ENCODE assay signal across 29 cellular contexts in the genomic region with DNA sequence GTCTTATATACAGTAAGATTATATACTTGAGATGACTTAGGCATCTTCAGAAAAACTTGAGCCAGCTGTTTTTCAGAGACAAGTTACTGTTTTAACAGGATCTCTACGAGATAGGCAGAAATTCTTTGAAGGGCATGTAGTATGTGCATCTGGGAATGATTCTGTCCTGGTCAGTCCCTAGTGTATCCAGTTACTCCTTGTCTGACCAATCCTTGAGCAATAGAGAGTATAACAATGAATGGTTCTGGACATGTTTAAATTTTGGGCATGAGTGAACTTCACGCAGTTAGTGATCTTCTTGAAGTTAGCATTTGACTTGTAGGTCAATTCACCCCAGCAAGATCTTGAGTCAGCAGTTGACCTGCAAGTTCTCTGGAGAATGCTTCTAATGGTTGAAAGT.
"Had no signal": no experiment of that assay in that cellular context is flagged by ENCODE, and none has a peak within 500 bp of the region (broad histone marks: within the 10 kb centered on the region; RNA-seq: fewer than 3 reads in every experiment).

No MANE protein-coding gene starts in this region.

- H3K36me3 ChIP-seq: adrenal gland, colonic mucosa, gastroesophageal sphincter, heart right ventricle, WERI-Rb-1 had no signal

- ATAC-seq: activated CD4-positive, CD25-positive, alpha-beta regulatory T cell treated with anti-CD3 and anti-CD28 coated beads, Interleukin-2, amount 50 U/mL, for 24 hours; activated CD8-positive, alpha-beta T cell treated with anti-CD3 and anti-CD28 coated beads for 36 hours; activated T-cell treated with anti-CD3 and anti-CD28 coated beads, Interleukin-2, amount 50 U/mL, for 4 hours; activated T-helper 17 cell treated with anti-CD3 and anti-CD28 coated beads, Interleukin-2, amount 50 U/mL, for 72 hours; body of pancreas; esophagus mucosa; gastroesophageal sphincter; heart right ventricle; T-cell had no signal

- DNase-seq: activated B cell treated with CpG ODN at 0.5 μM for 24 hours; activated CD4-positive, alpha-beta T cell treated with anti-CD3 and anti-CD28 coated beads for 48 hours; activated CD4-positive, alpha-beta T cell treated with anti-CD3 and anti-CD28 coated beads, Interleukin-2, amount 50 U/mL, for 1 hour; activated CD4-positive, alpha-beta T cell treated with anti-CD3 and anti-CD28 coated beads, Interleukin-2, amount 50 U/mL, for 48 hours; activated CD8-positive, alpha-beta memory T cell treated with anti-CD3 and anti-CD28 coated beads for 24 hours; activated CD8-positive, alpha-beta T cell treated with anti-CD3 and anti-CD28 coated beads for 36 hours; activated effector memory CD4-positive, alpha-beta T cell treated with Interleukin-2 at 50 U/mL for 16 hours; activated gamma-delta T cell treated with Interleukin-2 at 50 U/mL for 16 hours; activated naive CD4-positive, alpha-beta T cell treated with anti-CD3 and anti-CD28 coated beads, Interleukin-2, amount 50 U/mL, for 16 hours; activated naive CD4-positive, alpha-beta T cell treated with Interleukin-2 at 50 U/mL for 16 hours; activated T-cell treated with anti-CD3 and anti-CD28 coated beads, Interleukin-2, amount 50 U/mL, for 4 hours; adrenal gland; amygdala; aorta; body of pancreas; caudate nucleus; cerebellar nuclear complex; colonic mucosa; effector CD8-positive, alpha-beta T cell; foreskin melanocyte; heart right ventricle; T-cell; T1000; WERI-Rb-1 had no signal

- H3K4me3 ChIP-seq: adrenal gland, body of pancreas, colonic mucosa, gastroesophageal sphincter, heart right ventricle, hepatocyte had no signal

- H3K9me3 ChIP-seq: adrenal gland, body of pancreas, colonic mucosa, gastroesophageal sphincter, heart right ventricle had no signal

- H3K27me3 ChIP-seq: adrenal gland, body of pancreas, colonic mucosa, gastroesophageal sphincter, heart right ventricle, hepatocyte had no signal

- H3K4me1 ChIP-seq: adrenal gland, body of pancreas, colonic mucosa, gastroesophageal sphincter, heart right ventricle had no signal
